Comparison of ENCODE assay signal across 13 cellular contexts in genomic region chr3:172514678-172515077, GRCh38. TPM values are rescaled to one million over a fixed set of nuclear protein-coding genes. Genes with fewer than 3 reads are reported as not detected.
DNase-seq lines count a peak whose midpoint lies in the region; ATAC-seq lines count a peak whose summit lies in the region.
"Had no signal": no experiment of that assay in that cellular context is flagged by ENCODE, and none has a peak within 500 bp of the region (broad histone marks: within the 10 kb centered on the region; RNA-seq: fewer than 3 reads in every experiment).

No MANE protein-coding gene starts in this region.

- H3K4me1 Mint-ChIP-seq in stimulated activated naive CD8-positive, alpha-beta T cell treated with anti-CD3 and anti-CD28 coated beads, Interleukin-15, Interleukin-2, amounts not matched to agents 100 ng/mL and 50 ng/mL, for 24 hours (ENCODE audit: low read depth): peaks cover 97% of the 10 kb centered on the region
- H3K4me1 Mint-ChIP-seq in naive thymus-derived CD8-positive, alpha-beta T cell: peaks cover 41 to 88% (median 83%) of the 10 kb centered on the region in 4 donors

- no peak overlapping the region for H3K27ac Mint-ChIP-seq in stimulated activated naive CD8-positive, alpha-beta T cell treated with anti-CD3 and anti-CD28 coated beads, Interleukin-15, Interleukin-2, amounts not matched to agents 100 ng/mL and 50 ng/mL, for 24 hours
- H3K27ac Mint-ChIP-seq in activated naive CD4-positive, alpha-beta T cell treated with anti-CD3 and anti-CD28 coated beads, Interleukin-2, amount 50 U/mL, for 72 hours: peak overlapping the region; percentile 89 to 99
- H3K27ac Mint-ChIP-seq in naive thymus-derived CD8-positive, alpha-beta T cell: peak overlapping the region in 6 of 10 donors; percentile 16 to 86 (median 60)

- H3K4me3 Mint-ChIP-seq in stimulated activated naive CD8-positive, alpha-beta T cell treated with anti-CD3 and anti-CD28 coated beads, Interleukin-15, Interleukin-2, amounts not matched to agents 100 ng/mL and 50 ng/mL, for 24 hours: peak overlapping the region; percentile 19
- H3K4me3 Mint-ChIP-seq in naive thymus-derived CD8-positive, alpha-beta T cell: no peak overlapping the region

- POLR2A ChIA-PET in naive thymus-derived CD8-positive, alpha-beta T cell (lab: Charles Lee): no interaction called here

- no peak overlapping the region for H3K27ac ChIP-seq in caudate nucleus (ENCODE audit: low read depth, low read length)

- no peaks in the 10 kb centered on the region for H3K27me3 Mint-ChIP-seq in stimulated activated naive CD8-positive, alpha-beta T cell treated with anti-CD3 and anti-CD28 coated beads, Interleukin-15, Interleukin-2, amounts not matched to agents 100 ng/mL and 50 ng/mL, for 24 hours
- no peaks in the 10 kb centered on the region for H3K27me3 Mint-ChIP-seq in naive thymus-derived CD8-positive, alpha-beta T cell

- no peak for ATAC-seq in stimulated activated naive CD8-positive, alpha-beta T cell treated with anti-CD3 and anti-CD28 coated beads, Interleukin-15, Interleukin-2, amounts not matched to agents 100 U/mL and 50 U/mL, for 24 hours
- no peak for ATAC-seq in activated naive CD4-positive, alpha-beta T cell treated with anti-CD3 and anti-CD28 coated beads, Interleukin-2, amount 50 U/mL, for 72 hours
- ATAC-seq in naive thymus-derived CD8-positive, alpha-beta T cell: no peak
- ATAC-seq: pancreas had no signal

- peaks cover 87% of the 10 kb centered on the region for H3K36me3 Mint-ChIP-seq in stimulated activated naive CD8-positive, alpha-beta T cell treated with anti-CD3 and anti-CD28 coated beads, Interleukin-15, Interleukin-2, amounts not matched to agents 100 ng/mL and 50 ng/mL, for 24 hours (ENCODE audit: low read depth)
- H3K36me3 Mint-ChIP-seq in activated naive CD4-positive, alpha-beta T cell treated with anti-CD3 and anti-CD28 coated beads, Interleukin-2, amount 50 U/mL, for 72 hours: peaks cover 36 to 93% of the 10 kb centered on the region in 2 donors
- peaks cover 14 to 56% (median 40%) of the 10 kb centered on the region in 3 donors for H3K36me3 Mint-ChIP-seq in naive thymus-derived CD8-positive, alpha-beta T cell

- DNase-seq in stimulated activated naive CD8-positive, alpha-beta T cell treated with anti-CD3 and anti-CD28 coated beads, Interleukin-15, Interleukin-2, amounts not matched to agents 100 U/mL and 50 U/mL, for 24 hours: no peak
- DNase-seq in activated naive CD4-positive, alpha-beta T cell treated with anti-CD3 and anti-CD28 coated beads, Interleukin-2, amount 50 U/mL, for 72 hours (ENCODE audit: low spot score in 2 of 2): no peak
- DNase-seq in naive thymus-derived CD8-positive, alpha-beta T cell: no peak
- DNase-seq in caudate nucleus (lab: John Stamatoyannopoulos, UW) (no peak), NCI-H1417 treated with DMSO at 0.1 percent for 48 hours (lab: John Stamatoyannopoulos, UW) (no peak), NCI-H1105 treated with DMSO at 0.1 percent for 48 hours (lab: John Stamatoyannopoulos, UW) (no peak)
- DNase-seq: aorta, C1 segment of cervical spinal cord, H7, pancreas, SHP77 treated with DMSO at 0.1 percent for 48 hours, thyroid gland had no signal

- no peaks in the 10 kb centered on the region for H3K9me3 Mint-ChIP-seq in stimulated activated naive CD8-positive, alpha-beta T cell treated with anti-CD3 and anti-CD28 coated beads, Interleukin-15, Interleukin-2, amounts not matched to agents 100 ng/mL and 50 ng/mL, for 24 hours
- H3K9me3 Mint-ChIP-seq in activated naive CD4-positive, alpha-beta T cell treated with anti-CD3 and anti-CD28 coated beads, Interleukin-2, amount 50 U/mL, for 72 hours: peaks cover 0 to 9% of the 10 kb centered on the region in 2 donors
- peaks cover 0 to 8% (median 0%) of the 10 kb centered on the region in 9 donors for H3K9me3 Mint-ChIP-seq in naive thymus-derived CD8-positive, alpha-beta T cell

RNA-seq across cellular contexts. Expression of gene TNFSF10, which starts 8.6 kb away (rescaled TPM):
- total RNA-seq in activated naive CD4-positive, alpha-beta T cell treated with anti-CD3 and anti-CD28 coated beads, Interleukin-2, amount 50 U/mL, for 72 hours: 10 to 100 TPM; 32.7 to 99.9 TPM
- 10 to 100 TPM in 1 of 2 experiments, 1 to 10 TPM in 1; 9.3 to 10.9 TPM for total RNA-seq in naive thymus-derived CD8-positive, alpha-beta T cell
- 10 to 100 TPM; 11.8 to 16.1 (median 14.5) TPM for polyA plus RNA-seq in naive thymus-derived CD8-positive, alpha-beta T cell
- total RNA-seq: H7 had no signal
